In the genomic region with DNA sequence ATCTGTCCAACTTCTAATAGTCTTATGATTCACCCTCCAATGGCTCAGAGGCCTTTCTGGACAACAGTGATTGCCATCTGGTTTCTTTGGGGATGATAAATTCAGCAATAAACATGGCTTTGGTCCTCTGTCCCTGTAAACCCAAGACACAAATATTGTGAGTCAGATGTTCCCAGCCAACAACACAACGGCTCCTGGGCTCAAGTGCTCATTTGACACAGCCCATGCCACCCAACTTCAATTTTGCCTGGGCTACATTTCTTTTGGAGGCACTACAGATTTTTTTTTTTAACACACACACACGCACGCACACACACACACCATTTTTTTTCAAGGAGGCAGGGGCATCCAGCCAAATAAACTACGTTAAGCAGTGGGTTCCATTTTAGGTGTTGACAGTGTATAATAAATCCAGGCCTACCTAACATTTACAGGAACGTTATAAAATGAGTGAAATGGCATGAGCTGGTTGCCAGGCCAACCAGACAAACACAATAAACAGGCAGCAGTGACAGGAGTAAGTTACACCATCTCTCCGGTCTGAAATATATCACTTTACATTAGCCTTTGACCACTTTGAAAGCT, we compare ENCODE assay signal across 11 cellular contexts.
DNase-seq lines count a peak whose midpoint lies in the region; ATAC-seq and TF ChIP-seq lines count a peak whose summit lies in the region.
"Had no signal": no experiment of that assay in that cellular context is flagged by ENCODE, and none has a peak within 500 bp of the region (broad histone marks: within the 10 kb centered on the region; RNA-seq: fewer than 3 reads in every experiment).

No MANE protein-coding gene starts in this region.

- TF ChIP-seq CTCF in fibroblast of pulmonary artery (IDR thresholded peaks at IDR 0.05; ENCODE audit: low read length, missing control alignments), result no peak

- DNase-seq in HT1080 (ENCODE audit: low read depth), result peak; percentile 24
- DNase-seq in NCI-H748 treated with DMSO at 0.1 percent for 48 hours (lab: John Stamatoyannopoulos, UW), result peak; percentile 84
- DNase-seq in fibroblast of pulmonary artery (ENCODE audit: low read depth), result peak; percentile 63
- DNase-seq in smooth muscle cell of the brain vasculature (ENCODE audit: low read depth, low spot score), result peak; percentile 13
- no peak for DNase-seq in activated gamma-delta T cell treated with Interleukin-2 at 50 U/mL for 16 hours
- DNase-seq: activated effector memory CD4-positive, alpha-beta T cell treated with anti-CD3 and anti-CD28 coated beads, Interleukin-2, amount 50 U/mL, for 16 hours; stimulated activated CD4-positive, alpha-beta T cell treated with anti-CD3 and anti-CD28 coated beads, Interleukin-4, amount 100 ng/mL, for 1 hour; trophoblast cell had no signal

- ATAC-seq in HG03108 (IDR thresholded peaks at IDR 0.05; ENCODE audit: unreplicated experiment), result no peak
- no peak for ATAC-seq in HG03565 (IDR thresholded peaks at IDR 0.05; ENCODE audit: unreplicated experiment)
- ATAC-seq in GM19455 (IDR thresholded peaks at IDR 0.05; ENCODE audit: unreplicated experiment), result no peak

- H3K4me3 ChIP-seq in fibroblast of pulmonary artery (replicated peaks; ENCODE audit: low read depth, low read length), result no peak overlapping the region
